20 cellular contexts compared by ENCODE assay signal in genomic region chr1:7474786-7475502, GRCh38.
DNase-seq lines count a peak whose midpoint lies in the region; ATAC-seq, FAIRE-seq and TF ChIP-seq lines count a peak whose summit lies in the region.
"Had no signal": no experiment of that assay in that cellular context is flagged by ENCODE, and none has a peak within 500 bp of the region (broad histone marks: within the 10 kb centered on the region; RNA-seq: fewer than 3 reads in every experiment).

No MANE protein-coding gene starts in this region.

- POLR2A ChIA-PET in OCI-LY7 (lab: Charles Lee): interaction anchor here (0.6 kb wide), 1 partner anchor 208 kb away, joined by 6 read pairs; no protein-coding TSS in a partner anchor

- TF ChIP-seq CTCF in GM23338 (conservative IDR thresholded peaks at IDR 0.05; ENCODE audit: low read depth in 2 of 2) (peak; percentile 52 to 65), OCI-LY7 (conservative IDR thresholded peaks at IDR 0.05; ENCODE audit: low read length) (peak; percentile 55), endodermal cell (conservative IDR thresholded peaks at IDR 0.05) (peak; percentile 69), upper lobe of right lung (IDR thresholded peaks at IDR 0.05) (no peak)

- H3K9me2 ChIP-seq in GM23338 (ENCODE audit: insufficient read depth) (no peaks in the 10 kb centered on the region), OCI-LY7 (ENCODE audit: insufficient read depth, low read length) (no peaks in the 10 kb centered on the region)

- peak; percentile 38 for DNase-seq in GM23338 (ENCODE audit: low spot score)
- DNase-seq in OCI-LY7 (ENCODE audit: low spot score): no peak
- DNase-seq in endodermal cell: peak; percentile 76
- DNase-seq in kidney tubule cell (ENCODE audit: low spot score): no peak
- DNase-seq in upper lobe of right lung: no peak
- DNase-seq in anterior cingulate cortex (lab: John Stamatoyannopoulos, UW): no peak
- DNase-seq: activated naive CD4-positive, alpha-beta T cell treated with Interleukin-2 at 50 U/mL for 16 hours; AML-193; DMS 273 treated with DMSO at 0.1 percent for 48 hours; left ventricle myocardium superior; NCI-H1048; NCI-H2171; SHP77; stimulated activated CD4-positive, alpha-beta T cell treated with anti-CD3 and anti-CD28 coated beads, Interleukin-12 subunit alpha, Interleukin-12 subunit beta, amount 100 ng/mL, for 4 hours had no signal

- intact Hi-C loops in OCI-LY7 (cut with micrococcal nuclease; ENCODE audit: unreplicated experiment): no loop called here
- intact Hi-C loops in upper lobe of right lung (cut with DNase I): no loop called here

- H3K4me1 Mint-ChIP-seq in GM23338: peaks cover 3% of the 10 kb centered on the region; the same call in 2 of the 3 replicates
- H3K4me1 Mint-ChIP-seq in endodermal cell: no peaks in the 10 kb centered on the region

- H3K4me3 ChIP-seq in GM23338 (no peak overlapping the region), OCI-LY7 (ENCODE audit: low read depth, low read length, poor library complexity, severe bottlenecking) (no peak overlapping the region), endodermal cell (ENCODE audit: low read length) (no peak overlapping the region), upper lobe of right lung (no peak overlapping the region)

- H4K20me1 ChIP-seq in GM23338 (replicated peaks; ENCODE audit: insufficient read depth): no peaks in the 10 kb centered on the region
- no peaks in the 10 kb centered on the region for H4K20me1 ChIP-seq in OCI-LY7 (ENCODE audit: insufficient read depth, low read length)

- H3F3A ChIP-seq in GM23338 (replicated peaks; ENCODE audit: low read depth): no peaks in the 10 kb centered on the region

- H3K4me2 ChIP-seq in GM23338 (no peak overlapping the region), OCI-LY7 (ENCODE audit: low read length) (no peak overlapping the region)

- no peak overlapping the region for H2AFZ ChIP-seq in GM23338
- no peak overlapping the region for H2AFZ ChIP-seq in OCI-LY7 (ENCODE audit: low read length)

- no peaks in the 10 kb centered on the region for H3K4me1 ChIP-seq in GM23338 (ENCODE audit: insufficient read depth)
- no peaks in the 10 kb centered on the region for H3K4me1 ChIP-seq in OCI-LY7 (ENCODE audit: insufficient read depth, low read length, poor library complexity, severe bottlenecking)
- no peaks in the 10 kb centered on the region for H3K4me1 ChIP-seq in endodermal cell (ENCODE audit: control insufficient read depth, insufficient read depth, low read length)
- peaks cover 49% of the 10 kb centered on the region for H3K4me1 ChIP-seq in upper lobe of right lung

- H3K27me3 ChIP-seq in GM23338 (ENCODE audit: insufficient read depth) (no peaks in the 10 kb centered on the region), endodermal cell (ENCODE audit: control insufficient read depth, insufficient read depth, low read length, poor library complexity, severe bottlenecking) (no peaks in the 10 kb centered on the region), upper lobe of right lung (no peaks in the 10 kb centered on the region)

- no peaks in the 10 kb centered on the region for H3K9me3 Mint-ChIP-seq in GM23338
- H3K9me3 Mint-ChIP-seq in endodermal cell: no peaks in the 10 kb centered on the region
- H3K9me3 Mint-ChIP-seq: brain; stimulated activated naive CD8-positive, alpha-beta T cell treated with anti-CD3 and anti-CD28 coated beads, Interleukin-15, Interleukin-2, amounts not matched to agents 100 ng/mL and 50 ng/mL, for 24 hours; T-helper 2 cell treated with Interferon-gamma antibody and Interleukin-4, amounts not matched to agents 5 μg/mL and 100 μg/mL, for 36 hours had no signal

- ATAC-seq in GM23338 (peak; percentile 72), HG02588 (IDR thresholded peaks at IDR 0.05; ENCODE audit: unreplicated experiment) (no peak), upper lobe of right lung (no peak)
- ATAC-seq: left ventricle myocardium superior had no signal

- H3K36me3 Mint-ChIP-seq in GM23338 (ENCODE audit: low read depth): no peaks in the 10 kb centered on the region
- no peaks in the 10 kb centered on the region for H3K36me3 Mint-ChIP-seq in endodermal cell (ENCODE audit: low read depth)
- H3K36me3 Mint-ChIP-seq: brain had no signal

- H3K9ac ChIP-seq in endodermal cell (ENCODE audit: extremely low read depth, low read length, poor library complexity, severe bottlenecking): no peak overlapping the region

- H3K36me3 ChIP-seq in GM23338 (ENCODE audit: insufficient read depth) (no peaks in the 10 kb centered on the region), OCI-LY7 (ENCODE audit: insufficient read depth, low read length) (no peaks in the 10 kb centered on the region), endodermal cell (ENCODE audit: control insufficient read depth, insufficient read depth, low read length) (no peaks in the 10 kb centered on the region), upper lobe of right lung (no peaks in the 10 kb centered on the region)

- H3K4me3 Mint-ChIP-seq in GM23338 (no peak overlapping the region), endodermal cell (no peak overlapping the region)
- H3K4me3 Mint-ChIP-seq: brain; stimulated activated naive CD8-positive, alpha-beta T cell treated with anti-CD3 and anti-CD28 coated beads, Interleukin-15, Interleukin-2, amounts not matched to agents 100 ng/mL and 50 ng/mL, for 24 hours; T-helper 2 cell treated with Interferon-gamma antibody and Interleukin-4, amounts not matched to agents 5 μg/mL and 100 μg/mL, for 36 hours had no signal

- no TSS peak for BruUV-seq in OCI-LY7 (replicated peaks; lab: Mats Ljungman, UMichigan)

- WGBS in endodermal cell (ENCODE audit: insufficient coverage in 1 of 2, insufficient read length in 1 of 2), 2 experiments: 81 to 85% methylated on average over 10 to 13 of the region's 13 CpGs

- CTCF ChIA-PET in OCI-LY7 (lab: Charles Lee; ENCODE audit: unreplicated experiment): no interaction called here

- FAIRE-seq in A204.1 (lab: Jason Lieb, UNC): peak; percentile 51

- no peaks in the 10 kb centered on the region for H3K9me3 ChIP-seq in OCI-LY7 (ENCODE audit: low read length)
- no peaks in the 10 kb centered on the region for H3K9me3 ChIP-seq in endodermal cell (ENCODE audit: control insufficient read depth, low read length)
- no peaks in the 10 kb centered on the region for H3K9me3 ChIP-seq in upper lobe of right lung

- H3K27ac ChIP-seq in GM23338 (ENCODE audit: low read depth) (no peak overlapping the region), OCI-LY7 (ENCODE audit: low read depth, low read length, poor library complexity, severe bottlenecking) (no peak overlapping the region), endodermal cell (ENCODE audit: low read depth, low read length) (no peak overlapping the region), upper lobe of right lung (no peak overlapping the region)

- H3K27me3 Mint-ChIP-seq in GM23338 (ENCODE audit: insufficient read depth, low read depth, poor library complexity) (peaks cover 7% of the 10 kb centered on the region), endodermal cell (ENCODE audit: insufficient read depth) (no peaks in the 10 kb centered on the region)
- H3K27me3 Mint-ChIP-seq: stimulated activated naive CD8-positive, alpha-beta T cell treated with anti-CD3 and anti-CD28 coated beads, Interleukin-15, Interleukin-2, amounts not matched to agents 100 ng/mL and 50 ng/mL, for 24 hours had no signal

- no peaks in the 10 kb centered on the region for H3K79me2 ChIP-seq in GM23338 (replicated peaks; ENCODE audit: insufficient read depth)
- no peaks in the 10 kb centered on the region for H3K79me2 ChIP-seq in OCI-LY7 (ENCODE audit: insufficient read depth, low read depth, low read length)

- no peak overlapping the region for H3K27ac Mint-ChIP-seq in GM23338
- H3K27ac Mint-ChIP-seq in endodermal cell: no peak overlapping the region
- H3K27ac Mint-ChIP-seq: progenitor cell of endocrine pancreas; stimulated activated naive CD8-positive, alpha-beta T cell treated with anti-CD3 and anti-CD28 coated beads, Interleukin-15, Interleukin-2, amounts not matched to agents 100 ng/mL and 50 ng/mL, for 24 hours; T-helper 2 cell treated with Interferon-gamma antibody and Interleukin-4, amounts not matched to agents 5 μg/mL and 100 μg/mL, for 36 hours had no signal

TF ChIP-seq in GM23338, 12 proteins besides CTCF, POLR2A, EP300 and RAD21 (continues in another document):
- no peak for TF ChIP-seq EZH2 (IDR thresholded peaks at IDR 0.05; ENCODE audit: low read depth, unreplicated experiment)
- no peak for TF ChIP-seq EZH2phosphoT487 (IDR thresholded peaks at IDR 0.05; ENCODE audit: unreplicated experiment)
- TF ChIP-seq JUNB (IDR thresholded peaks at IDR 0.05; ENCODE audit: unreplicated experiment): no peak

Comparison
In these comparisons a context has a peak if more than half of its experiments do, and no peak if none do; other contexts are left out.
1. DNase-seq: peak in GM23338 (single experiment) and endodermal cell (single experiment); none in OCI-LY7 (single experiment), kidney tubule cell (single experiment), upper lobe of right lung (single experiment) and anterior cingulate cortex (0 of 58).